32 cellular contexts compared by ENCODE assay signal in genomic region chr3:40057077-40057476, GRCh38.
DNase-seq lines count a peak whose midpoint lies in the region; ATAC-seq and TF ChIP-seq lines count a peak whose summit lies in the region.
"Had no signal": no experiment of that assay in that cellular context is flagged by ENCODE, and none has a peak within 500 bp of the region (broad histone marks: within the 10 kb centered on the region; RNA-seq: fewer than 3 reads in every experiment).

No MANE protein-coding gene starts in this region.

- H3K9me3 ChIP-seq in aorta (ENCODE audit: control insufficient read depth, low read length), result no peaks in the 10 kb centered on the region
- H3K9me3 ChIP-seq: lower lobe of right lung, mucosa of descending colon, SK-N-SH, suprapubic skin, uterus had no signal

- H3K4me3 ChIP-seq in dorsolateral prefrontal cortex (no peak overlapping the region), aorta (ENCODE audit: low read length in 2 of 2) (no peak overlapping the region)
- H3K4me3 ChIP-seq: coronary artery, lower lobe of right lung, mucosa of descending colon, PC-9, suprapubic skin, uterus had no signal

- H3K27me3 Mint-ChIP-seq in activated T-cell treated with anti-CD3 and anti-CD28 coated beads, Interleukin-2, amount 50 U/mL, for 4 hours (ENCODE audit: low read depth), result peaks cover 2% of the 10 kb centered on the region
- H3K27me3 Mint-ChIP-seq: activated CD4-positive, alpha-beta memory T cell treated with anti-CD3 and anti-CD28 coated beads, Interleukin-2, amount 10 ng/mL, durations not matched to agents 7 days and 5 days; activated naive CD4-positive, alpha-beta T cell treated with anti-CD3 and anti-CD28 coated beads, Interleukin-2, amount 50 U/mL, for 24 hours; stimulated activated memory B cell treated with anti-CD40 and anti-IgM and Interleukin-4, amounts not matched to agents 10 μg/mL and 1 μg/mL and 100 μg/mL, for 72 hours; T-helper 17 cell had no signal

- H3K4me3 Mint-ChIP-seq in activated T-cell treated with anti-CD3 and anti-CD28 coated beads, Interleukin-2, amount 50 U/mL, for 4 hours, result no peak overlapping the region
- H3K4me3 Mint-ChIP-seq: activated CD4-positive, alpha-beta memory T cell treated with anti-CD3 and anti-CD28 coated beads, Interleukin-2, amount 10 ng/mL, durations not matched to agents 7 days and 5 days; activated naive CD4-positive, alpha-beta T cell treated with anti-CD3 and anti-CD28 coated beads, Interleukin-2, amount 50 U/mL, for 24 hours; activated T-helper 17 cell treated with anti-CD3 and anti-CD28 coated beads, Interleukin-2, amount 50 U/mL, for 72 hours; natural killer cell treated with Interleukin-12 subunit alpha and Interleukin-12 subunit beta and Interleukin-15 and Interleukin-18, amount 100 ng/mL, for 72 hours; stimulated activated memory B cell treated with anti-CD40 and anti-IgM and Interleukin-4, amounts not matched to agents 10 μg/mL and 1 μg/mL and 100 μg/mL, for 72 hours; T-helper 17 cell had no signal

- ATAC-seq in aorta (ENCODE audit: low FRiP score) (no peak), GM21390 (IDR thresholded peaks at IDR 0.05; ENCODE audit: unreplicated experiment) (no peak)
- ATAC-seq in activated T-cell treated with anti-CD3 and anti-CD28 coated beads, Interleukin-2, amount 50 U/mL, for 4 hours, result no peak
- ATAC-seq: activated T-helper 17 cell treated with anti-CD3 and anti-CD28 coated beads, Interleukin-2, amount 50 U/mL, for 72 hours; HCT116; lower lobe of right lung; mucosa of descending colon; natural killer cell treated with Interleukin-12 subunit alpha and Interleukin-12 subunit beta and Interleukin-15 and Interleukin-18, amount 100 ng/mL, for 72 hours; stimulated activated memory B cell treated with anti-CD40 and anti-IgM and Interleukin-4, amounts not matched to agents 10 μg/mL and 1 μg/mL and 100 μg/mL, for 72 hours; T-helper 17 cell had no signal

- no peaks in the 10 kb centered on the region for H3K9me3 Mint-ChIP-seq in activated T-cell treated with anti-CD3 and anti-CD28 coated beads, Interleukin-2, amount 50 U/mL, for 4 hours
- H3K9me3 Mint-ChIP-seq: activated CD4-positive, alpha-beta memory T cell treated with anti-CD3 and anti-CD28 coated beads, Interleukin-2, amount 10 ng/mL, durations not matched to agents 7 days and 5 days; activated naive CD4-positive, alpha-beta T cell treated with anti-CD3 and anti-CD28 coated beads, Interleukin-2, amount 50 U/mL, for 24 hours had no signal

- H3K27me3 ChIP-seq in dorsolateral prefrontal cortex (no peaks in the 10 kb centered on the region), aorta (ENCODE audit: control insufficient read depth in 1 of 2, insufficient read depth in 2 of 2, low read length in 1 of 2) (no peaks in the 10 kb centered on the region)
- H3K27me3 ChIP-seq: suprapubic skin, uterus had no signal

- intact Hi-C loops in dorsolateral prefrontal cortex (cut with DNase I) (no loop called here), aorta (cut with DNase I) (no loop called here)

- no peaks in the 10 kb centered on the region for H3K36me3 Mint-ChIP-seq in activated T-cell treated with anti-CD3 and anti-CD28 coated beads, Interleukin-2, amount 50 U/mL, for 4 hours (ENCODE audit: insufficient read depth)
- H3K36me3 Mint-ChIP-seq: activated naive CD4-positive, alpha-beta T cell treated with anti-CD3 and anti-CD28 coated beads, Interleukin-2, amount 50 U/mL, for 24 hours; natural killer cell treated with Interleukin-12 subunit alpha and Interleukin-12 subunit beta and Interleukin-15 and Interleukin-18, amount 100 ng/mL, for 72 hours; stimulated activated memory B cell treated with anti-CD40 and anti-IgM and Interleukin-4, amounts not matched to agents 10 μg/mL and 1 μg/mL and 100 μg/mL, for 72 hours had no signal

- peaks cover 0 to 2% of the 10 kb centered on the region in 2 donors for H3K4me1 ChIP-seq in aorta (ENCODE audit: control insufficient read depth in 1 of 2, insufficient read depth in 2 of 2, low read length in 2 of 2)
- H3K4me1 ChIP-seq: lower lobe of right lung, suprapubic skin, uterus had no signal

- H3K27ac ChIP-seq in dorsolateral prefrontal cortex (peak overlapping the region in 54 of 59 donors; percentile 1 to 87 (median 64)), aorta (ENCODE audit: low read depth in 1 of 2, low read length in 2 of 2) (peak overlapping the region; percentile 5 to 54)
- H3K27ac ChIP-seq: KMS-11, lower lobe of right lung, PC-9, suprapubic skin, uterus had no signal

- DNase-seq in GM03348 (ENCODE audit: low spot score), result peak; percentile 58
- DNase-seq in dorsolateral prefrontal cortex, result peak in 4 of 10 donors; percentile 25 to 60 (median 50)
- DNase-seq in middle frontal gyrus (ENCODE audit: extremely low spot score, low spot score), result peak; percentile 42
- DNase-seq in aorta, result no peak
- no peak for DNase-seq in activated T-cell treated with anti-CD3 and anti-CD28 coated beads, Interleukin-2, amount 50 U/mL, for 4 hours
- no peak for DNase-seq in NCI-H1048 (lab: John Stamatoyannopoulos, UW)
- DNase-seq: activated CD4-positive, alpha-beta memory T cell treated with anti-CD3 and anti-CD28 coated beads, Interleukin-2, amount 10 ng/mL, durations not matched to agents 7 days and 5 days; activated CD8-positive, alpha-beta memory T cell treated with anti-CD3 and anti-CD28 coated beads, Interleukin-2, amount 50 U/mL, for 4 hours; C1 segment of cervical spinal cord; COR-L47; effector memory CD4-positive, alpha-beta T cell; foreskin melanocyte; lower lobe of right lung; mucosa of descending colon; NCI-H1417 treated with DMSO at 0.1 percent for 48 hours; NCI-H2081 treated with DMSO at 0.1 percent for 48 hours; NCI-H345; NCI-H69; PC-9; SK-N-SH; stimulated activated CD4-positive, alpha-beta T cell treated with anti-CD3 and anti-CD28 coated beads, Interleukin-15, amount 100 ng/mL, for 24 hours; T-helper 17 cell; uterus had no signal

- 56 to 57% methylated on average over 2 of the region's 2 CpGs for WGBS in aorta, 2 donors

- TF ChIP-seq CTCF in dorsolateral prefrontal cortex (IDR thresholded peaks at IDR 0.05 in 54 of 56, conservative IDR thresholded peaks at IDR 0.05 in 2 of 56; ENCODE audit: low read depth in 1 of 56, partially characterized antibody in 56 of 56), result no peak

- H3K4me1 Mint-ChIP-seq in activated T-cell treated with anti-CD3 and anti-CD28 coated beads, Interleukin-2, amount 50 U/mL, for 4 hours (ENCODE audit: low read depth), result no peaks in the 10 kb centered on the region
- H3K4me1 Mint-ChIP-seq: activated CD4-positive, alpha-beta memory T cell treated with anti-CD3 and anti-CD28 coated beads, Interleukin-2, amount 10 ng/mL, durations not matched to agents 7 days and 5 days; activated naive CD4-positive, alpha-beta T cell treated with anti-CD3 and anti-CD28 coated beads, Interleukin-2, amount 50 U/mL, for 24 hours; activated T-helper 17 cell treated with anti-CD3 and anti-CD28 coated beads, Interleukin-2, amount 50 U/mL, for 72 hours; stimulated activated memory B cell treated with anti-CD40 and anti-IgM and Interleukin-4, amounts not matched to agents 10 μg/mL and 1 μg/mL and 100 μg/mL, for 72 hours; T-helper 17 cell had no signal

- H3K36me3 ChIP-seq in aorta (ENCODE audit: control insufficient read depth in 1 of 2, insufficient read depth in 2 of 2, low read length in 1 of 2), result no peaks in the 10 kb centered on the region
- H3K36me3 ChIP-seq: lower lobe of right lung, suprapubic skin, uterus had no signal

Comparison
In these comparisons a context has a peak if more than half of its experiments do, and no peak if none do; other contexts are left out.
1. DNase-seq: peak in GM03348 (single experiment) and middle frontal gyrus (single experiment); none in aorta (0 of 2), activated T-cell treated with anti-CD3 and anti-CD28 coated beads, Interleukin-2, amount 50 U/mL, for 4 hours (single experiment) and NCI-H1048 (single experiment).